15 cellular contexts compared by ENCODE assay signal in genomic region chr5:150034677-150035076, GRCh38. TPM values are rescaled to one million over a fixed set of nuclear protein-coding genes. Genes with fewer than 3 reads are reported as not detected.
DNase-seq lines count a peak whose midpoint lies in the region; ATAC-seq and TF ChIP-seq lines count a peak whose summit lies in the region.
"Had no signal": no experiment of that assay in that cellular context is flagged by ENCODE, and none has a peak within 500 bp of the region (broad histone marks: within the 10 kb centered on the region; RNA-seq: fewer than 3 reads in every experiment).

No MANE protein-coding gene starts in this region.

- DNase-seq in AG09309 (ENCODE audit: low read depth) (peak; percentile 63), HCEC 1CT (peak; percentile 90), astrocyte of the cerebellum (ENCODE audit: low read depth) (peak; percentile 89), mesenchymal stem cell (peak; percentile 47), epidermal melanocyte (ENCODE audit: insufficient read length, low spot score) (no peak), islet precursor cell (no peak), testis (no peak)
- DNase-seq: activated CD4-positive, alpha-beta T cell treated with anti-CD3 and anti-CD28 coated beads for 48 hours; CD4-positive, alpha-beta T cell; NCI-H2171 treated with DMSO at 0.1 percent for 48 hours; PC-9; stimulated activated CD4-positive, alpha-beta T cell treated with anti-CD3 and anti-CD28 coated beads, Interleukin-2, amount 100 ng/mL, for 24 hours; T-helper 1 cell had no signal

- no peak overlapping the region for H3K23ac ChIP-seq in mesenchymal stem cell (ENCODE audit: low read length in 2 of 2)

- peaks cover 15% of the 10 kb centered on the region for H3K79me1 ChIP-seq in mesenchymal stem cell (replicated peaks; ENCODE audit: low read length, poor library complexity, severe bottlenecking)

- H2BK5ac ChIP-seq in mesenchymal stem cell (ENCODE audit: low read depth, low read length, poor library complexity, severe bottlenecking) = no peak overlapping the region

- peak overlapping the region; percentile 78 for H3K27ac ChIP-seq in mesenchymal stem cell (ENCODE audit: low read length, poor library complexity, severe bottlenecking)
- H3K27ac ChIP-seq in testis = no peak overlapping the region
- H3K27ac ChIP-seq: breast epithelium, PC-9 had no signal

- WGBS in mesenchymal stem cell = 68% methylated on average over 4 of the region's 4 CpGs
- 69 to 71% methylated on average over 4 of the region's 4 CpGs for WGBS in testis, 2 donors

- H2AFZ ChIP-seq in mesenchymal stem cell (ENCODE audit: low read depth, low read length) = no peak overlapping the region
- H2AFZ ChIP-seq: PC-9 had no signal

- ATAC-seq in GM19463 (IDR thresholded peaks at IDR 0.05; ENCODE audit: unreplicated experiment) = no peak

- no peak overlapping the region for H2BK15ac ChIP-seq in mesenchymal stem cell (ENCODE audit: low read depth, poor library complexity, severe bottlenecking)

- H3K14ac ChIP-seq in mesenchymal stem cell (ENCODE audit: low read length in 2 of 2) = no peak overlapping the region

- H3K36me3 ChIP-seq in mesenchymal stem cell (ENCODE audit: control insufficient read depth in 1 of 2, insufficient read depth in 2 of 2, low read depth in 1 of 2, low read length in 2 of 2) (peaks cover 27 to 88% of the 10 kb centered on the region in 2 experiments), testis (ENCODE audit: low read depth, missing control alignments) (no peaks in the 10 kb centered on the region)

- H3K27me3 ChIP-seq in mesenchymal stem cell (ENCODE audit: control insufficient read depth in 1 of 2, insufficient read depth in 1 of 2, low read length in 2 of 2) (no peaks in the 10 kb centered on the region), testis (no peaks in the 10 kb centered on the region)
- H3K27me3 ChIP-seq: breast epithelium had no signal

- no peak overlapping the region for H4K91ac ChIP-seq in mesenchymal stem cell (ENCODE audit: low read length)

- H3K4me3 ChIP-seq in AG09309 (ENCODE audit: control insufficient read depth, low read depth, low read length) (no peak overlapping the region), astrocyte of the cerebellum (ENCODE audit: low read depth, low read length) (no peak overlapping the region), mesenchymal stem cell (ENCODE audit: insufficient read depth in 1 of 2, low read depth in 1 of 2, low read length in 2 of 2) (no peak overlapping the region), testis (no peak overlapping the region)
- H3K4me3 ChIP-seq: breast epithelium, PC-9 had no signal

- no peak overlapping the region for H2BK12ac ChIP-seq in mesenchymal stem cell (ENCODE audit: low read length in 2 of 2)

- H3K4me2 ChIP-seq in mesenchymal stem cell (ENCODE audit: low read length, poor library complexity, severe bottlenecking) = no peak overlapping the region
- H3K4me2 ChIP-seq: PC-9 had no signal

- in situ Hi-C loops in astrocyte of the cerebellum (cut with HindIII; ENCODE audit: low sequenced_read_pairs) = no loop called here

- H3K4me1 ChIP-seq in mesenchymal stem cell (ENCODE audit: control insufficient read depth, insufficient read depth, low read depth, low read length) (peaks cover 5% of the 10 kb centered on the region), testis (no peaks in the 10 kb centered on the region)
- H3K4me1 ChIP-seq: breast epithelium had no signal

- H4K8ac ChIP-seq in mesenchymal stem cell (ENCODE audit: low read length) = no peak overlapping the region

- no peak for TF ChIP-seq CTCF in AG09309 (IDR thresholded peaks at IDR 0.05; ENCODE audit: control insufficient read depth, insufficient read depth, low read depth, low read length, missing control alignments)
- TF ChIP-seq CTCF in astrocyte of the cerebellum (IDR thresholded peaks at IDR 0.05; ENCODE audit: low read depth, low read length, missing control alignments) = no peak
- no peak for TF ChIP-seq CTCF in testis (IDR thresholded peaks at IDR 0.05)

- TF ChIP-seq POLR2A in testis (IDR thresholded peaks at IDR 0.05) = no peak

- H3K9me3 ChIP-seq in mesenchymal stem cell (ENCODE audit: control insufficient read depth, low read length) (no peaks in the 10 kb centered on the region), testis (no peaks in the 10 kb centered on the region)
- H3K9me3 ChIP-seq: breast epithelium had no signal

- no peak overlapping the region for H2BK120ac ChIP-seq in mesenchymal stem cell (ENCODE audit: low read depth, low read length)

- no peak overlapping the region for H3K4ac ChIP-seq in mesenchymal stem cell (ENCODE audit: low read depth in 1 of 2, low read length in 2 of 2)

- H3K9ac ChIP-seq in mesenchymal stem cell (ENCODE audit: low read length) = peak overlapping the region; percentile 41

- H3K18ac ChIP-seq in mesenchymal stem cell (ENCODE audit: low read depth in 1 of 2, low read length in 2 of 2) = no peak overlapping the region

- no peak overlapping the region for H2AK5ac ChIP-seq in mesenchymal stem cell (ENCODE audit: low read length, severe bottlenecking)

- intact Hi-C loops in testis (cut with DNase I; ENCODE audit: low total_unique reads) = no loop called here

RNA-seq across cellular contexts. Expression of gene HMGXB3, which starts 34.1 kb away (rescaled TPM):
- polyA plus RNA-seq in mesenchymal stem cell (2013, experiment 1 of 2) = 21.5 TPM
- 20.1 TPM for polyA plus RNA-seq in mesenchymal stem cell (2013, experiment 2 of 2)
- 10 to 100 TPM; 63.6 to 72.5 TPM for total RNA-seq in testis
- polyA plus RNA-seq in testis (ENCODE audit: insufficient read depth, low read depth, low replicate concordance) = 33.5 TPM

RNA-seq across cellular contexts. Expression of gene TIGD6, which starts 34.2 kb away (rescaled TPM):
- 6.8 TPM for polyA plus RNA-seq in mesenchymal stem cell (2013, experiment 1 of 2)
- 7.4 TPM for polyA plus RNA-seq in mesenchymal stem cell (2013, experiment 2 of 2)
- total RNA-seq in testis = 1 to 10 TPM; 7.8 to 9.7 TPM
- polyA plus RNA-seq in testis (ENCODE audit: insufficient read depth, low read depth, low replicate concordance) = 11.2 TPM

RNA-seq across cellular contexts. Expression of gene CSF1R, which starts 51.7 kb away (rescaled TPM):
- polyA plus RNA-seq in mesenchymal stem cell (2013, experiment 1 of 2) = 0.06 TPM
- polyA plus RNA-seq in mesenchymal stem cell (2013, experiment 2 of 2) = 0.12 TPM
- 10 to 100 TPM in 1 of 2 donors, 1 to 10 TPM in 1; 4.3 to 15.7 TPM for total RNA-seq in testis
- 25.4 TPM for polyA plus RNA-seq in testis (ENCODE audit: insufficient read depth, low read depth, low replicate concordance)

Comparison
In these comparisons a context has a peak if more than half of its experiments do, and no peak if none do; other contexts are left out.
1. DNase-seq: peak in AG09309 (single experiment), HCEC 1CT (single experiment), astrocyte of the cerebellum (single experiment) and mesenchymal stem cell (single experiment); none in epidermal melanocyte (single experiment), islet precursor cell (single experiment) and testis (single experiment).